11 cellular contexts compared by ENCODE assay signal in the genomic region with DNA sequence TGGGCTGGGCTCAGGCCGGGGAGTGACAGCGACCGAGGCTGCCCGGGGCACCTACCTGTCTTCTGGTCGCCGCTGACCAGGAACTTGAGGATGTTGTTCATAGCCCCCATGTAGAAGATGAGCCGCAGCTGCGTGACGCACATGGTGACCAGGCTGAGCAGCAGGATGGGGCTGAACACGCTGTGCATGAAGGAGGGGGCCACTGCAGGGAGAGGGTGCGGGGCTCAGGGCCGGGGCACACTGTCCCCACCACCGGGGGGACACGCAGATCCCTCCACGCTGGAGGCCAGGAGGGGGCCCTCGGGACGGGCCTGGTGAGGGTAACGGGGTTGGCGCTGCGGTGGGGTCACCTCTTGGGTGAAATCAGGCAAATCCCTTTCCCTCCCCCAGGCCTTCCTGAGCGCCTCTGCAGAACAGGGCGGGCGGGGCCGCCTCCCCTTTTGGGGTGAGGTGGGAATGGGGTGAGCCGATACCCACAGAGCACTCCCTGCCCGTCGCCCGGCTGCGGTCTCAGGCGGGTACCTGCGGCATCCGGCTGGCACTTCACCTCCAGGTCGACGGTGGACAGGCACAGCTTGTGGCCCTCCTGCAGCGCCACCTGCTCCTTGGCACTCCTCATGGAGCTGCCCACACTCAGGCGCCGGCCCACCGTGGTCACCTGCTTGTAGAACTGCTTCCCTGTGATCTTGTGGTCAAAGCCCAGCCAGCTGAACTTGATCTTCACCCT. TPM values are rescaled to one million over a fixed set of nuclear protein-coding genes. Genes with fewer than 3 reads are reported as not detected.
DNase-seq lines count a peak whose midpoint lies in the region; ATAC-seq, FAIRE-seq and TF ChIP-seq lines count a peak whose summit lies in the region.
"Had no signal": no experiment of that assay in that cellular context is flagged by ENCODE, and none has a peak within 500 bp of the region (broad histone marks: within the 10 kb centered on the region; RNA-seq: fewer than 3 reads in every experiment).

No MANE protein-coding gene starts in this region.

- H4K20me1 ChIP-seq in endothelial cell of umbilical vein (replicated peaks; ENCODE audit: control insufficient read depth, extremely low read depth, insufficient read depth, low read length) = no peaks in the 10 kb centered on the region

- DNase-seq in HFFc6 (no peak), endothelial cell of umbilical vein (ENCODE audit: low read depth, low spot score) (no peak), small intestine (no peak), middle frontal gyrus (ENCODE audit: extremely low spot score, low spot score) (no peak), globus pallidus (ENCODE audit: low spot score) (no peak)
- DNase-seq in activated T-cell treated with anti-CD3 and anti-CD28 coated beads, Interleukin-2, amount 50 U/mL, for 4 hours = no peak
- DNase-seq: activated T-cell treated with anti-CD3 and anti-CD28 coated beads for 4 hours; CD8-positive, alpha-beta T cell; NCI-H1417; T-helper 9 cell had no signal

- FAIRE-seq in endothelial cell of umbilical vein (lab: Jason Lieb, UNC) (no peak), small intestine (lab: Jason Lieb, UNC) (no peak)

- H3K4me3 ChIP-seq in endothelial cell of umbilical vein (replicated peaks in 1 of 3; ENCODE audit: insufficient read depth in 1 of 3, low read depth in 1 of 3, low read length in 3 of 3) (no peak overlapping the region), small intestine (ENCODE audit: low read depth in 1 of 2, low read length in 2 of 2) (no peak overlapping the region)

- no peaks in the 10 kb centered on the region; the same call in none of the 2 replicates for H3K27me3 Mint-ChIP-seq in HFFc6 (ENCODE audit: insufficient read depth)
- H3K27me3 Mint-ChIP-seq in activated T-cell treated with anti-CD3 and anti-CD28 coated beads, Interleukin-2, amount 50 U/mL, for 4 hours (ENCODE audit: low read depth) = no peaks in the 10 kb centered on the region

- H3K9ac ChIP-seq in endothelial cell of umbilical vein (replicated peaks; ENCODE audit: extremely low read depth, insufficient read depth, low read length) = peak overlapping the region; percentile 46

- H3K27me3 ChIP-seq in endothelial cell of umbilical vein (ENCODE audit: control insufficient read depth in 2 of 2, insufficient read depth in 2 of 2, low read length in 2 of 2) (no peaks in the 10 kb centered on the region), small intestine (ENCODE audit: control insufficient read depth in 2 of 2, insufficient read depth in 2 of 2, low read length in 2 of 2) (no peaks in the 10 kb centered on the region)

- BruUV-seq in endothelial cell of umbilical vein (replicated peaks; lab: Mats Ljungman, UMichigan) = TSS peak; percentile 37

- WGBS in small intestine, 3 donors = 78 to 83% (median 79%) methylated on average over 30 to 38 of the region's 38 CpGs

- no peak for TF ChIP-seq POLR2A in endothelial cell of umbilical vein (IDR thresholded peaks at IDR 0.05; ENCODE audit: low read depth, low read length)

- no peak overlapping the region for H3K27ac Mint-ChIP-seq in HFFc6
- H3K27ac Mint-ChIP-seq: CD8-positive, alpha-beta T cell had no signal

- H3K4me1 ChIP-seq in endothelial cell of umbilical vein (ENCODE audit: control insufficient read depth, extremely low read depth, insufficient read depth, low read length) (peaks cover 18% of the 10 kb centered on the region), small intestine (ENCODE audit: control insufficient read depth in 2 of 2, insufficient read depth in 1 of 2, low read depth in 1 of 2, low read length in 1 of 2) (peaks cover 5 to 26% of the 10 kb centered on the region in 2 donors)

- dilution Hi-C loops in endothelial cell of umbilical vein (cut with MboI; ENCODE audit: extremely low pct_ligation_motif_present, low sequenced_read_pairs) = no loop called here

- no peaks in the 10 kb centered on the region for H3K36me3 Mint-ChIP-seq in HFFc6 (ENCODE audit: low read depth)
- no peaks in the 10 kb centered on the region for H3K36me3 Mint-ChIP-seq in activated T-cell treated with anti-CD3 and anti-CD28 coated beads, Interleukin-2, amount 50 U/mL, for 4 hours (ENCODE audit: insufficient read depth)
- H3K36me3 Mint-ChIP-seq: CD8-positive, alpha-beta T cell had no signal

- CTCF ChIA-PET in endothelial cell of umbilical vein (lab: Charles Lee) = interaction anchor here (1.0 to 2.3 kb wide), 6 partner anchors 17 to 58 kb away, joined by 3 to 17 read pairs (median 9); a partner anchor contains a TSS

- peak overlapping the region; percentile 73 for H3K27ac ChIP-seq in endothelial cell of umbilical vein (ENCODE audit: insufficient read depth, low read depth, low read length)
- H3K27ac ChIP-seq in small intestine (ENCODE audit: low read depth in 1 of 2, low read length in 1 of 2) = peak overlapping the region; percentile 89 to 96
- H3K27ac ChIP-seq: HL-60 had no signal

- H3K9me1 ChIP-seq in endothelial cell of umbilical vein (replicated peaks; ENCODE audit: control insufficient read depth, extremely low read depth, insufficient read depth, low read length) = no peaks in the 10 kb centered on the region

- H3K9me3 ChIP-seq in endothelial cell of umbilical vein (replicated peaks; ENCODE audit: control insufficient read depth, insufficient read depth, low read length) = no peaks in the 10 kb centered on the region
- no peaks in the 10 kb centered on the region for H3K9me3 ChIP-seq in small intestine (ENCODE audit: control insufficient read depth, low read depth)

- TF ChIP-seq CTCF in HFFc6 (IDR thresholded peaks at IDR 0.05) = no peak
- no peak for TF ChIP-seq CTCF in endothelial cell of umbilical vein (IDR thresholded peaks at IDR 0.05; ENCODE audit: extremely low read depth in 1 of 2, insufficient read depth in 1 of 2, low read depth in 1 of 2, low read length in 2 of 2)

- H3K4me1 Mint-ChIP-seq in HFFc6 (ENCODE audit: low read depth) = peaks cover 11% of the 10 kb centered on the region
- peaks cover 2% of the 10 kb centered on the region for H3K4me1 Mint-ChIP-seq in activated T-cell treated with anti-CD3 and anti-CD28 coated beads, Interleukin-2, amount 50 U/mL, for 4 hours (ENCODE audit: low read depth)

- no peak for ATAC-seq in activated T-cell treated with anti-CD3 and anti-CD28 coated beads, Interleukin-2, amount 50 U/mL, for 4 hours
- ATAC-seq: CD8-positive, alpha-beta T cell had no signal

- H3K79me2 ChIP-seq in endothelial cell of umbilical vein (ENCODE audit: control insufficient read depth, insufficient read depth, low read length) = no peaks in the 10 kb centered on the region

- H3K9me3 Mint-ChIP-seq in HFFc6 = no peaks in the 10 kb centered on the region
- no peaks in the 10 kb centered on the region for H3K9me3 Mint-ChIP-seq in activated T-cell treated with anti-CD3 and anti-CD28 coated beads, Interleukin-2, amount 50 U/mL, for 4 hours
- H3K9me3 Mint-ChIP-seq: CD8-positive, alpha-beta T cell had no signal

- H3K36me3 ChIP-seq in endothelial cell of umbilical vein (ENCODE audit: control insufficient read depth in 2 of 2, extremely low read depth in 1 of 2, insufficient read depth in 2 of 2, low read length in 2 of 2) (peaks cover 3 to 6% of the 10 kb centered on the region in 2 experiments), small intestine (ENCODE audit: control insufficient read depth in 2 of 2, insufficient read depth in 2 of 2, low read length in 2 of 2) (no peaks in the 10 kb centered on the region)

- POLR2A ChIA-PET in endothelial cell of umbilical vein (lab: Charles Lee) = no interaction called here

- intact Hi-C loops in endothelial cell of umbilical vein (cut with micrococcal nuclease) = loop anchor here (1.0 to 2.0 kb wide), 3 partner anchors 17 to 38 kb away; no protein-coding TSS in a partner anchor

- H2AFZ ChIP-seq in endothelial cell of umbilical vein (ENCODE audit: low read depth, low read length) = no peak overlapping the region

- no peak overlapping the region for H3K4me2 ChIP-seq in endothelial cell of umbilical vein (ENCODE audit: insufficient read depth, low read length)

- peak overlapping the region; percentile 53 for H3K4me3 Mint-ChIP-seq in HFFc6
- H3K4me3 Mint-ChIP-seq in activated T-cell treated with anti-CD3 and anti-CD28 coated beads, Interleukin-2, amount 50 U/mL, for 4 hours = no peak overlapping the region
- H3K4me3 Mint-ChIP-seq: CD8-positive, alpha-beta T cell had no signal

RNA-seq across cellular contexts. Expression of a gene that starts 28.3 kb away (rescaled TPM):
- total RNA-seq in HFFc6 (2021; fragmentation: NEBNext Ultra II Directional; extraction: Animal tissue kit (Norgen Biotek cat#: 25700)) = 10 to 100 TPM; 59.5 to 75.9 (median 67.7) TPM
- total RNA-seq in endothelial cell of umbilical vein = 99.6 and 113 TPM in 2 replicates
- polyA plus RNA-seq in endothelial cell of umbilical vein (50.3 and 57.0 TPM in 2 replicates), small intestine (10 to 100 TPM; 39.8 to 51.2 (median 47.8) TPM)
- polyA plus RNA-seq in endothelial cell of umbilical vein (2011; cell fraction: cytosol; rRNA removed) = 58.9 and 67.9 TPM in 2 replicates
- 56.8 and 62.1 TPM in 2 replicates for polyA plus RNA-seq in endothelial cell of umbilical vein (2011; cell fraction: nucleus; rRNA removed)
- polyA plus RNA-seq in endothelial cell of umbilical vein (2012) = 80.1 and 106 TPM in 2 replicates
- 48.6 and 60.0 TPM in 2 replicates for polyA minus RNA-seq in endothelial cell of umbilical vein
- 18.6 TPM for polyA minus RNA-seq in endothelial cell of umbilical vein (2011; cell fraction: cytosol; rRNA and poly(A)+ RNA removed)
- 16.0 and 16.9 TPM in 2 replicates for polyA minus RNA-seq in endothelial cell of umbilical vein (2011; cell fraction: nucleus; rRNA and poly(A)+ RNA removed)
- 100 to 1,000 TPM in 1 of 3 donors, 10 to 100 TPM in 2; 95.4 to 103 (median 97.4) TPM for total RNA-seq in activated T-cell treated with anti-CD3 and anti-CD28 coated beads, Interleukin-2, amount 50 U/mL, for 4 hours

RNA-seq across cellular contexts. Expression of a gene that starts 37.7 kb away (rescaled TPM):
- 10 to 100 TPM in 1 of 6 experiments, 1 to 10 TPM in 5; 6.4 to 11.2 (median 6.9) TPM for total RNA-seq in HFFc6 (2021; fragmentation: NEBNext Ultra II Directional; extraction: Animal tissue kit (Norgen Biotek cat#: 25700))
- total RNA-seq in endothelial cell of umbilical vein = 41.7 and 54.6 TPM in 2 replicates
- 50.9 and 52.0 TPM in 2 replicates for polyA plus RNA-seq in endothelial cell of umbilical vein
- polyA plus RNA-seq in endothelial cell of umbilical vein (2011; cell fraction: cytosol; rRNA removed) = 37.2 and 44.2 TPM in 2 replicates
- polyA plus RNA-seq in endothelial cell of umbilical vein (2011; cell fraction: nucleus; rRNA removed) = 30.8 and 31.4 TPM in 2 replicates
- polyA plus RNA-seq in endothelial cell of umbilical vein (2012) = 64.6 and 71.7 TPM in 2 replicates
- polyA minus RNA-seq in endothelial cell of umbilical vein = 77.7 and 82.9 TPM in 2 replicates
- polyA minus RNA-seq in endothelial cell of umbilical vein (2011; cell fraction: cytosol; rRNA and poly(A)+ RNA removed) = 5.3 TPM
- polyA minus RNA-seq in endothelial cell of umbilical vein (2011; cell fraction: nucleus; rRNA and poly(A)+ RNA removed) = 26.5 and 35.3 TPM in 2 replicates
- polyA plus RNA-seq in small intestine = 10 to 100 TPM in 1 of 3 donors, 1 to 10 TPM in 2; 2.9 to 16.3 (median 3.5) TPM
- total RNA-seq in activated T-cell treated with anti-CD3 and anti-CD28 coated beads, Interleukin-2, amount 50 U/mL, for 4 hours = 1 to 10 TPM; 4.1 to 9.4 (median 5.0) TPM

RNA-seq across cellular contexts. Expression of a gene that starts 54.6 kb away (rescaled TPM):
- total RNA-seq in HFFc6 (2021; fragmentation: NEBNext Ultra II Directional; extraction: Animal tissue kit (Norgen Biotek cat#: 25700)) = under 1 TPM; 0.09 to 0.38 (median 0.21) TPM
- total RNA-seq in endothelial cell of umbilical vein = 91.5 and 93.7 TPM in 2 replicates
- polyA plus RNA-seq in endothelial cell of umbilical vein = 52.8 and 57.8 TPM in 2 replicates
- polyA plus RNA-seq in endothelial cell of umbilical vein (2011; cell fraction: cytosol; rRNA removed) = 27.0 and 37.5 TPM in 2 replicates
- polyA plus RNA-seq in endothelial cell of umbilical vein (2011; cell fraction: nucleus; rRNA removed) = 70.0 and 70.6 TPM in 2 replicates
- polyA plus RNA-seq in endothelial cell of umbilical vein (2012) = 35.4 and 36.1 TPM in 2 replicates
- 28.8 and 29.1 TPM in 2 replicates for polyA minus RNA-seq in endothelial cell of umbilical vein
- polyA minus RNA-seq in endothelial cell of umbilical vein (2011; cell fraction: cytosol; rRNA and poly(A)+ RNA removed) = not detected
- polyA minus RNA-seq in endothelial cell of umbilical vein (2011; cell fraction: nucleus; rRNA and poly(A)+ RNA removed) = 19.8 and 29.4 TPM in 2 replicates
- polyA plus RNA-seq in small intestine = 1 to 10 TPM; 7.7 to 10.0 (median 8.9) TPM
- 1 to 10 TPM; 1.3 to 2.0 (median 1.6) TPM for total RNA-seq in activated T-cell treated with anti-CD3 and anti-CD28 coated beads, Interleukin-2, amount 50 U/mL, for 4 hours

RNA-seq across cellular contexts. Expression of a gene that starts 58.8 kb away (rescaled TPM):
- total RNA-seq in HFFc6 (2021; fragmentation: NEBNext Ultra II Directional; extraction: Animal tissue kit (Norgen Biotek cat#: 25700)) = 1 to 10 TPM; 4.6 to 6.5 (median 5.0) TPM
- 8.9 and 9.4 TPM in 2 replicates for total RNA-seq in endothelial cell of umbilical vein
- polyA plus RNA-seq in endothelial cell of umbilical vein = 9.3 and 10.0 TPM in 2 replicates
- polyA plus RNA-seq in endothelial cell of umbilical vein (2011; cell fraction: cytosol; rRNA removed) = 9.8 and 11.0 TPM in 2 replicates
- 7.8 and 10.0 TPM in 2 replicates for polyA plus RNA-seq in endothelial cell of umbilical vein (2011; cell fraction: nucleus; rRNA removed)
- polyA plus RNA-seq in endothelial cell of umbilical vein (2012) = 6.9 and 10.5 TPM in 2 replicates
- polyA minus RNA-seq in endothelial cell of umbilical vein = 3.7 and 4.1 TPM in 2 replicates
- polyA minus RNA-seq in endothelial cell of umbilical vein (2011; cell fraction: cytosol; rRNA and poly(A)+ RNA removed) = 6.1 TPM
- 1.2 and 2.6 TPM in 2 replicates for polyA minus RNA-seq in endothelial cell of umbilical vein (2011; cell fraction: nucleus; rRNA and poly(A)+ RNA removed)
- polyA plus RNA-seq in small intestine = 100 to 1,000 TPM in 1 of 3 donors, 10 to 100 TPM in 2; 24.1 to 122 (median 85.7) TPM
- 1 to 10 TPM; 2.0 to 2.7 (median 2.3) TPM for total RNA-seq in activated T-cell treated with anti-CD3 and anti-CD28 coated beads, Interleukin-2, amount 50 U/mL, for 4 hours

Comparison
In these comparisons a context has a peak if more than half of its experiments do, and no peak if none do; other contexts are left out.
1. RNA of a gene that starts 54.6 kb away (total RNA-seq): 91.5 to 93.7 TPM in endothelial cell of umbilical vein; 1.3 to 2.0 TPM in activated T-cell treated with anti-CD3 and anti-CD28 coated beads, Interleukin-2, amount 50 U/mL, for 4 hours and 0.09 to 0.38 TPM in HFFc6; every median in the first group is over 10 times any median in the second.